ENCODE assay signal across 17 cellular contexts in genomic region chr2:62071760-62072680, GRCh38.
A peak's percentile ranks its signal among the peaks of the same experiment; 100 is the strongest.
DNase-seq lines count a peak whose midpoint lies in the region; ATAC-seq, FAIRE-seq and TF ChIP-seq lines count a peak whose summit lies in the region.
"Had no signal": no experiment of that assay in that cellular context is flagged by ENCODE, and none has a peak within 500 bp of the region (broad histone marks: within the 10 kb centered on the region; RNA-seq: fewer than 3 reads in every experiment).

No MANE protein-coding gene starts in this region.

- H2BK120ac ChIP-seq in neuronal stem cell (ENCODE audit: low read depth, low read length) = no peak overlapping the region

- no peak overlapping the region for H2BK12ac ChIP-seq in neuronal stem cell (ENCODE audit: low read length)

- H3K9ac ChIP-seq in K562 (ENCODE audit: insufficient read depth in 1 of 2, low read depth in 2 of 2, low read length in 2 of 2) = no peak overlapping the region
- H3K9ac ChIP-seq in neuronal stem cell (ENCODE audit: low read depth, low read length, poor library complexity) = no peak overlapping the region
- H3K9ac ChIP-seq: BLaER1 had no signal

- H3K27ac ChIP-seq in HEK293 (ENCODE audit: extremely low read depth, low read depth, low read length) = no peak overlapping the region
- no peak overlapping the region for H3K27ac ChIP-seq in K562 (ENCODE audit: extremely low read depth, low read depth, low read length)
- no peak overlapping the region for H3K27ac ChIP-seq in neuronal stem cell (replicated peaks; ENCODE audit: low read length)
- H3K27ac ChIP-seq: 22Rv1, BLaER1 had no signal

- no peak overlapping the region for H3K23ac ChIP-seq in neuronal stem cell (ENCODE audit: low read depth, low read length, poor library complexity)

- TF ChIP-seq RAD21 in K562 (CRISPR knock-in tag; conservative IDR thresholded peaks at IDR 0.05 in 1 of 2, IDR thresholded peaks at IDR 0.05 in 1 of 2) = no peak

- no peak for FAIRE-seq in K562 (lab: Jason Lieb, UNC)
- FAIRE-seq: H54 had no signal

- BruUV-seq in K562 (replicated peaks; lab: Mats Ljungman, UMichigan) = no TSS peak

- no peak for ATAC-seq in K562
- ATAC-seq: HCT116 had no signal

- no peaks in the 10 kb centered on the region for H4K20me1 ChIP-seq in K562 (replicated peaks; ENCODE audit: control insufficient read depth, insufficient read depth, low read length)
- H4K20me1 ChIP-seq: BLaER1 had no signal

- H3K9me3 ChIP-seq in HEK293 (ENCODE audit: control insufficient read depth, insufficient read depth, low read depth, low read length) (no peaks in the 10 kb centered on the region), K562 (replicated peaks; ENCODE audit: control insufficient read depth, insufficient read depth, low read depth, low read length) (peaks cover 4% of the 10 kb centered on the region; the same call in 1 of the 2 replicates), neuronal stem cell (replicated peaks in 1 of 2; ENCODE audit: control insufficient read depth in 2 of 2, insufficient read depth in 1 of 2, low read depth in 1 of 2, low read length in 2 of 2) (peaks cover 5 to 16% of the 10 kb centered on the region in 2 donors)

- H3K4me1 ChIP-seq in HEK293 (ENCODE audit: control insufficient read depth, insufficient read depth, low read length) = no peaks in the 10 kb centered on the region
- H3K4me1 ChIP-seq in K562 (replicated peaks in 1 of 2; ENCODE audit: control insufficient read depth in 2 of 2, insufficient read depth in 2 of 2, low read length in 2 of 2) = no peaks in the 10 kb centered on the region
- H3K4me1 ChIP-seq in neuronal stem cell (ENCODE audit: control insufficient read depth in 2 of 2, insufficient read depth in 1 of 2, low read depth in 1 of 2, low read length in 2 of 2) = no peaks in the 10 kb centered on the region

- H4K8ac ChIP-seq in neuronal stem cell (ENCODE audit: low read depth, low read length) = no peak overlapping the region

- no peak overlapping the region for H4K91ac ChIP-seq in neuronal stem cell (ENCODE audit: low read depth, low read length, poor library complexity)

- H3K36me3 ChIP-seq in HEK293 (ENCODE audit: control insufficient read depth in 2 of 2, insufficient read depth in 1 of 2, low read length in 2 of 2) (no peaks in the 10 kb centered on the region), K562 (ENCODE audit: control insufficient read depth, insufficient read depth, low read length) (no peaks in the 10 kb centered on the region), neuronal stem cell (replicated peaks in 1 of 2; ENCODE audit: control insufficient read depth in 2 of 2, insufficient read depth in 2 of 2, low read length in 2 of 2) (peaks cover 0 to 3% of the 10 kb centered on the region in 2 donors)

- peak overlapping the region; percentile 6 for H3K4ac ChIP-seq in neuronal stem cell (ENCODE audit: low read length)

- CTCF ChIA-PET in HEK293 (lab: Yijun Ruan, JAX) (no interaction called here), K562 (lab: Yijun Ruan, JAX; ENCODE audit: low intra/inter-chr PET ratio) (no interaction called here)

- TF ChIP-seq CTCF in HEK293 (tag by site-specific recombination; IDR thresholded peaks at IDR 0.05) (no peak), K562 (IDR thresholded peaks at IDR 0.05 in 2 of 3, conservative IDR thresholded peaks at IDR 0.05 in 1 of 3; ENCODE audit: insufficient read depth in 2 of 3, low read depth in 1 of 3, low read length in 3 of 3) (no peak)

- H2AFZ ChIP-seq in K562 (ENCODE audit: low read depth, low read length) = no peak overlapping the region
- H2AFZ ChIP-seq in neuronal stem cell (ENCODE audit: low read length) = no peak overlapping the region

- intact Hi-C loops in K562 (cut with micrococcal nuclease) = no loop called here

- POLR2A ChIA-PET in HEK293 (lab: Yijun Ruan, JAX) = no interaction called here
- POLR2A ChIA-PET in K562 (lab: Yijun Ruan, JAX) = no interaction called here

- H3K18ac ChIP-seq in neuronal stem cell (ENCODE audit: low read length) = no peak overlapping the region

- H3K27me3 ChIP-seq in K562 (ENCODE audit: control insufficient read depth in 2 of 2, insufficient read depth in 2 of 2, low read length in 2 of 2) = no peaks in the 10 kb centered on the region; a peak in 1 of 5 replicates
- H3K27me3 ChIP-seq in neuronal stem cell (ENCODE audit: control insufficient read depth in 3 of 3, insufficient read depth in 3 of 3, low read depth in 1 of 3, low read length in 3 of 3) = no peaks in the 10 kb centered on the region
- H3K27me3 ChIP-seq: BLaER1 had no signal

- DNase-seq in DMS 273 (lab: John Stamatoyannopoulos, UW; ENCODE audit: unreplicated experiment) = peak; percentile 14
- DNase-seq in DMS 273 treated with DMSO at 0.1 percent for 48 hours (lab: John Stamatoyannopoulos, UW) = no peak
- DNase-seq in K562 (ENCODE audit: extremely low read depth in 1 of 4, low spot score in 3 of 4) = no peak
- no peak for DNase-seq in neuronal stem cell (ENCODE audit: low spot score)
- DNase-seq in NK-92 (lab: John Stamatoyannopoulos, UW; ENCODE audit: unreplicated experiment) = no peak
- DNase-seq in iPS-NIHi11 (ENCODE audit: low spot score) = no peak
- DNase-seq: AML-193; Caco-2; CD8-positive, alpha-beta memory T cell; GF-D8; IMR-90; KG1 had no signal

- H2BK15ac ChIP-seq in neuronal stem cell (ENCODE audit: low read length) = no peak overlapping the region

- H3K4me3 ChIP-seq in HEK293 (ENCODE audit: low read depth, low read length) = no peak overlapping the region
- H3K4me3 ChIP-seq in K562 = no peak overlapping the region
- no peak overlapping the region for H3K4me3 ChIP-seq in neuronal stem cell (ENCODE audit: low read length in 2 of 2)
- H3K4me3 ChIP-seq: BLaER1 had no signal

- no peak overlapping the region for H2AK5ac ChIP-seq in neuronal stem cell (ENCODE audit: low read depth, low read length)

- no peaks in the 10 kb centered on the region for H3K79me2 ChIP-seq in K562 (ENCODE audit: control insufficient read depth, insufficient read depth, low read length)

- WGBS in K562 (ENCODE audit: insufficient coverage, low coverage, missing lambda C conversion rate) = 80% methylated on average over 7 of the region's 7 CpGs
- WGBS in neuronal stem cell (ENCODE audit: extremely low coverage in 2 of 2, insufficient read length in 2 of 2, insufficient replicate concordance in 1 of 2), 2 donors = no CpG with 5 or more reads among the region's 7 CpGs

- no peak for TF ChIP-seq EP300 in K562 (IDR thresholded peaks at IDR 0.05; ENCODE audit: low read length)

- no peaks in the 10 kb centered on the region for H3K79me1 ChIP-seq in neuronal stem cell (ENCODE audit: low read depth, low read length)

- in situ Hi-C loops in K562 (cut with MboI) = no loop called here

- H3K4me2 ChIP-seq in K562 (ENCODE audit: insufficient read depth, low read length) (no peak overlapping the region), neuronal stem cell (ENCODE audit: insufficient read depth, low read length, poor library complexity, severe bottlenecking) (no peak overlapping the region)
- H3K4me2 ChIP-seq: BLaER1 had no signal

- TF ChIP-seq POLR2A in K562 (conservative IDR thresholded peaks at IDR 0.05) = no peak

- H3K9me1 ChIP-seq in K562 (ENCODE audit: control insufficient read depth, insufficient read depth, low read length) = no peaks in the 10 kb centered on the region

- no peak overlapping the region for H2BK5ac ChIP-seq in neuronal stem cell (ENCODE audit: low read length)

- no peak overlapping the region for H3K14ac ChIP-seq in neuronal stem cell (ENCODE audit: low read length)

TF ChIP-seq in HEK293, 187 proteins besides CTCF, POLR2A, EP300 and RAD21:
- no peak for TF ChIP-seq ZNF174 (tag by site-specific recombination; IDR thresholded peaks at IDR 0.05)
- TF ChIP-seq SETDB1 (IDR thresholded peaks at IDR 0.05; ENCODE audit: insufficient read length, low read length) = peak; percentile 67

TF ChIP-seq in K562, 482 proteins besides CTCF, POLR2A, EP300 and RAD21:
- TF ChIP-seq TRIM28 (IDR thresholded peaks at IDR 0.05) (peak; percentile 56; the same call in 1 of the 2 replicates), CBX3 (IDR thresholded peaks at IDR 0.05; ENCODE audit: borderline replicate concordance in 1 of 2, low read length in 2 of 2) (peak in 1 of 2 experiments; percentile 57; a peak in 1 of 3 replicates), U2AF2 (optimal IDR thresholded peaks at IDR 0.05; ENCODE audit: low read depth, low read length) (no peak), ZNF280A (IDR thresholded peaks at IDR 0.05; ENCODE audit: low read depth, partially characterized antibody) (peak; percentile 43), JUNB (CRISPR knock-in tag; conservative IDR thresholded peaks at IDR 0.05) (no peak), CBX5 (IDR thresholded peaks at IDR 0.05; ENCODE audit: borderline replicate concordance, low read depth) (peak; percentile 54; the same call in 1 of the 2 replicates), ZFP36 (IDR thresholded peaks at IDR 0.05; ENCODE audit: low read depth, low read length, partially characterized antibody) (peak; percentile 33), ELF1 (tag; IDR thresholded peaks at IDR 0.05) (no peak), ZNF76 (CRISPR knock-in tag; IDR thresholded peaks at IDR 0.05; ENCODE audit: borderline replicate concordance) (no peak)
